ENCODE assay signal across 14 cellular contexts in the genomic region with DNA sequence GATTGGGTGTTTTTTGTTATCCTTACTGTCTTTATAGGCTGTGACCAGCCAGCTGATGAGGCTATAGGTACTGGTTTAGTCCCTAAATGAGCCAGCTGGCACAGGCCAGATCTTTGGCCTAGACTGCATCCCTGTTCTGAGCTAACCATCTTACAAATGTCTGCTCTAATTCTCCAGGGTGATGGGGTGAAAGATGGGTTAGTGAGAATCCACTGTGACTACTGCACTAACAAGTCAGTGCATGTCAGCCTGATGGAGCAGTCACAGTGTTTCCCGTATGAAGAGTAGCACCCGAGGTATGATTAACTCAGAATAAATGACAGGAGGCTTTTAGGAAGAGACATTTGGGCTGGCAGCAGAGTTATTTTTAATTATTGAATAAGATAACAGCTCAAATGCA.
"Had no signal": no experiment of that assay in that cellular context is flagged by ENCODE, and none has a peak within 500 bp of the region (broad histone marks: within the 10 kb centered on the region; RNA-seq: fewer than 3 reads in every experiment).

No MANE protein-coding gene starts in this region.

- H3K27me3 ChIP-seq: ascending aorta, pancreas, stomach had no signal

- H3K36me3 ChIP-seq: ascending aorta, pancreas, stomach had no signal

- FAIRE-seq: endothelial cell of umbilical vein, pancreas, urothelium cell line had no signal

- H3K4me3 ChIP-seq: ascending aorta, coronary artery, pancreas, skin epidermis, stomach had no signal

- H3K4me1 ChIP-seq: ascending aorta, pancreas, stomach had no signal

- DNase-seq: activated CD4-positive, alpha-beta memory T cell treated with anti-CD3 and anti-CD28 coated beads, Interleukin-2, amount 10 ng/mL, durations not matched to agents 7 days and 5 days; activated CD8-positive, alpha-beta memory T cell treated with anti-CD3 and anti-CD28 coated beads, Interleukin-2, amount 50 U/mL, for 4 hours; activated naive CD4-positive, alpha-beta T cell; activated naive CD8-positive, alpha-beta T cell treated with anti-CD3 and anti-CD28 coated beads, Interleukin-2, amount 50 U/mL, for 24 hours; activated T-cell treated with anti-CD3 and anti-CD28 coated beads, Interleukin-2, amount 50 U/mL, for 72 hours; effector CD4-positive, alpha-beta T cell; hippocampal formation; pancreas; stomach had no signal

- H3K9me3 ChIP-seq: ascending aorta, pancreas, stomach had no signal

- ATAC-seq: activated naive CD8-positive, alpha-beta T cell treated with anti-CD3 and anti-CD28 coated beads, Interleukin-2, amount 50 U/mL, for 24 hours; activated T-cell treated with anti-CD3 and anti-CD28 coated beads, Interleukin-2, amount 50 U/mL, for 72 hours; pancreas had no signal
